Comparison of ENCODE assay signal across 1 cellular context in the genomic region with DNA sequence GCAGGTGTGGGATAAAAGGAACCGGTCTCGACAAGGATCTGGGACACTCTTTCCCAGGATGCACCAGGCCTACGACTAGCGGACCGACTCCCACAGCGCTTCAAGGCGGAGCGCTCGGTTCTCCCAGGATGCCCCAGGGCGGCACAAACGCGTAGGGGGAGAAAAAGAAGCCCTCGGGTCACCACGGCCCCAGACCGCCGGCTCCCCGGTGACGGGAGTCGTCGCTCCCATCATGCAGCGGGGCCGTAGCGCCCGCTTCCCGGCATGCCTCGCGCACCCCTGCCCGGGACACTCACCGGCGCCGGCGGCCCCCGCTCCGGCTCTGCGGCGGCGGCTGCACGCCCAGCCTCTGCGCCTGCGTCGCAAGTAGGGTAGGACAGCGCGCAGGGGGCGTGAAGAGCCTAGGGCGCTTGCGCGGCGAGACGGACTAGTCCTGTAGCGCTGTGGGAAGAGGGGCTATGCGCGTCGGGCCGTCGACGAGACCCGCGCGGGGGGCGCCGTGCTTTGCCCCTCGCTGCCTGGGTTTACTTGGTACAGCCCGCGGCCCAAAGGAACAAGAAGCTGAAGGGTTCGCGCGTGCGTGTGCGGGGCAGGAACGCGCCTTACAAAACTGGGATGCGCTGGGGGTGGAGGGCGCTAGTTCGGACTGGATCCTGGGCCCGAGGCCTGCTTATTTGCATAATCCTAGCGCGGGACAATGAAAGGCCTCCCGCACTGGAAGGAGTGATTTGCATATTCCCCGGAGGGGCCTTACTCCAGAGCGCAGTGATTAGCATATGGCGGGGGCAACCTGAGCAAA.
TF ChIP-seq lines count a peak whose summit lies in the region.

Gene ZNF428, minus strand, starts transcription at position 368 of the 799 bp plus-strand sequence. CDS start 5,325 bp downstream, outside the sequence.

TF ChIP-seq in HepG2, 621 proteins besides CTCF, POLR2A, EP300 and RAD21 (continued from another document and continues in another):
- TF ChIP-seq ZFY (CRISPR knock-in tag; IDR thresholded peaks at IDR 0.05) (peak; percentile 91), ZNF7 (CRISPR knock-in tag; IDR thresholded peaks at IDR 0.05) (no peak), ZNF224 (CRISPR knock-in tag; IDR thresholded peaks at IDR 0.05) (peak; percentile 74), ZSCAN9 (CRISPR knock-in tag; IDR thresholded peaks at IDR 0.05; ENCODE audit: borderline replicate concordance) (no peak; the same call in 1 of the 2 replicates), RBM39 (IDR thresholded peaks at IDR 0.05; ENCODE audit: low read depth, low read length, poor library complexity, severe bottlenecking) (no peak), THAP11 (CRISPR knock-in tag; IDR thresholded peaks at IDR 0.05) (peak; percentile 86), FOSL2 (CRISPR knock-in tag; IDR thresholded peaks at IDR 0.05) (peak; percentile 7; the same call in 1 of the 2 replicates), ZNF317 (CRISPR knock-in tag; IDR thresholded peaks at IDR 0.05) (peak; percentile 77; the same call in 1 of the 2 replicates), ZNF850 (CRISPR knock-in tag; conservative IDR thresholded peaks at IDR 0.05) (peak; percentile 83; the same call in 1 of the 2 replicates), GTF2F1 (IDR thresholded peaks at IDR 0.05; ENCODE audit: low read length) (no peak), JUNB (CRISPR knock-in tag; IDR thresholded peaks at IDR 0.05; ENCODE audit: borderline replicate concordance) (no peak), ZNF652 (CRISPR knock-in tag; IDR thresholded peaks at IDR 0.05; ENCODE audit: borderline replicate concordance, low read depth) (no peak; the same call in 1 of the 2 replicates), PCBP1 (IDR thresholded peaks at IDR 0.05; ENCODE audit: borderline replicate concordance, low read depth, low read length) (no peak), HNRNPUL1 (IDR thresholded peaks at IDR 0.05; ENCODE audit: low read depth, low read length) (no peak), ZNF512 (CRISPR knock-in tag; IDR thresholded peaks at IDR 0.05) (no peak), ZNF619 (CRISPR knock-in tag; IDR thresholded peaks at IDR 0.05) (peak; percentile 83; the same call in 1 of the 2 replicates), RORA (CRISPR knock-in tag; IDR thresholded peaks at IDR 0.05) (no peak), KLF12 (CRISPR knock-in tag; IDR thresholded peaks at IDR 0.05; ENCODE audit: borderline replicate concordance) (peak; percentile 82; the same call in 1 of the 2 replicates), TAF15 (IDR thresholded peaks at IDR 0.05; ENCODE audit: low read depth, low read length, poor library complexity, severe bottlenecking) (no peak), ZC3H13 (CRISPR knock-in tag; IDR thresholded peaks at IDR 0.05) (peak; percentile 98), ZFYVE20 (CRISPR knock-in tag; IDR thresholded peaks at IDR 0.05; ENCODE audit: borderline replicate concordance, low read depth) (peak; percentile 34; the same call in 1 of the 2 replicates), FOXA3 (CRISPR knock-in tag; IDR thresholded peaks at IDR 0.05) (peak; percentile 33; the same call in 1 of the 2 replicates), KDM3A (CRISPR knock-in tag; IDR thresholded peaks at IDR 0.05; ENCODE audit: low read depth) (0 out of 2 replicates have a peak, but pooled peaks have one; percentile 62), RCOR2 (CRISPR knock-in tag; IDR thresholded peaks at IDR 0.05) (0 out of 2 replicates have a peak, but pooled peaks have one; percentile 36), DDIT3 (CRISPR knock-in tag; IDR thresholded peaks at IDR 0.05) (no peak), USF2 (IDR thresholded peaks at IDR 0.05; ENCODE audit: low read depth, low read length) (no peak), USF2 (CRISPR knock-in tag; IDR thresholded peaks at IDR 0.05; ENCODE audit: borderline replicate concordance) (no peak; the same call in 1 of the 2 replicates), CBX5 (CRISPR knock-in tag; IDR thresholded peaks at IDR 0.05; ENCODE audit: borderline replicate concordance) (no peak), MIXL1 (CRISPR knock-in tag; IDR thresholded peaks at IDR 0.05) (0 out of 2 replicates have a peak, but pooled peaks have one; percentile 12), TRIM24 (CRISPR knock-in tag; IDR thresholded peaks at IDR 0.05) (no peak), MATR3 (CRISPR knock-in tag; IDR thresholded peaks at IDR 0.05) (no peak), ZNF615 (CRISPR knock-in tag; IDR thresholded peaks at IDR 0.05; ENCODE audit: borderline replicate concordance) (no peak), PAWR (CRISPR knock-in tag; IDR thresholded peaks at IDR 0.05; ENCODE audit: borderline replicate concordance) (peak; percentile 80)
- TF ChIP-seq, protein P1, sequence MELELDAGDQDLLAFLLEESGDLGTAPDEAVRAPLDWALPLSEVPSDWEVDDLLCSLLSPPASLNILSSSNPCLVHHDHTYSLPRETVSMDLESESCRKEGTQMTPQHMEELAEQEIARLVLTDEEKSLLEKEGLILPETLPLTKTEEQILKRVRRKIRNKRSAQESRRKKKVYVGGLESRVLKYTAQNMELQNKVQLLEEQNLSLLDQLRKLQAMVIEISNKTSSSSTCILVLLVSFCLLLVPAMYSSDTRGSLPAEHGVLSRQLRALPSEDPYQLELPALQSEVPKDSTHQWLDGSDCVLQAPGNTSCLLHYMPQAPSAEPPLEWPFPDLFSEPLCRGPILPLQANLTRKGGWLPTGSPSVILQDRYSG (CRISPR knock-in tag; IDR thresholded peaks at IDR 0.05) = no peak
- TF ChIP-seq, protein P2, sequence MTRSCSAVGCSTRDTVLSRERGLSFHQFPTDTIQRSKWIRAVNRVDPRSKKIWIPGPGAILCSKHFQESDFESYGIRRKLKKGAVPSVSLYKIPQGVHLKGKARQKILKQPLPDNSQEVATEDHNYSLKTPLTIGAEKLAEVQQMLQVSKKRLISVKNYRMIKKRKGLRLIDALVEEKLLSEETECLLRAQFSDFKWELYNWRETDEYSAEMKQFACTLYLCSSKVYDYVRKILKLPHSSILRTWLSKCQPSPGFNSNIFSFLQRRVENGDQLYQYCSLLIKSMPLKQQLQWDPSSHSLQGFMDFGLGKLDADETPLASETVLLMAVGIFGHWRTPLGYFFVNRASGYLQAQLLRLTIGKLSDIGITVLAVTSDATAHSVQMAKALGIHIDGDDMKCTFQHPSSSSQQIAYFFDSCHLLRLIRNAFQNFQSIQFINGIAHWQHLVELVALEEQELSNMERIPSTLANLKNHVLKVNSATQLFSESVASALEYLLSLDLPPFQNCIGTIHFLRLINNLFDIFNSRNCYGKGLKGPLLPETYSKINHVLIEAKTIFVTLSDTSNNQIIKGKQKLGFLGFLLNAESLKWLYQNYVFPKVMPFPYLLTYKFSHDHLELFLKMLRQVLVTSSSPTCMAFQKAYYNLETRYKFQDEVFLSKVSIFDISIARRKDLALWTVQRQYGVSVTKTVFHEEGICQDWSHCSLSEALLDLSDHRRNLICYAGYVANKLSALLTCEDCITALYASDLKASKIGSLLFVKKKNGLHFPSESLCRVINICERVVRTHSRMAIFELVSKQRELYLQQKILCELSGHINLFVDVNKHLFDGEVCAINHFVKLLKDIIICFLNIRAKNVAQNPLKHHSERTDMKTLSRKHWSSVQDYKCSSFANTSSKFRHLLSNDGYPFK (CRISPR knock-in tag; IDR thresholded peaks at IDR 0.05; ENCODE audit: borderline replicate concordance) = peak; percentile 75
- TF ChIP-seq, protein P3, sequence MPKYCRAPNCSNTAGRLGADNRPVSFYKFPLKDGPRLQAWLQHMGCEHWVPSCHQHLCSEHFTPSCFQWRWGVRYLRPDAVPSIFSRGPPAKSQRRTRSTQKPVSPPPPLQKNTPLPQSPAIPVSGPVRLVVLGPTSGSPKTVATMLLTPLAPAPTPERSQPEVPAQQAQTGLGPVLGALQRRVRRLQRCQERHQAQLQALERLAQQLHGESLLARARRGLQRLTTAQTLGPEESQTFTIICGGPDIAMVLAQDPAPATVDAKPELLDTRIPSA (CRISPR knock-in tag; IDR thresholded peaks at IDR 0.05; ENCODE audit: borderline replicate concordance) = no peak
- TF ChIP-seq, protein P4, sequence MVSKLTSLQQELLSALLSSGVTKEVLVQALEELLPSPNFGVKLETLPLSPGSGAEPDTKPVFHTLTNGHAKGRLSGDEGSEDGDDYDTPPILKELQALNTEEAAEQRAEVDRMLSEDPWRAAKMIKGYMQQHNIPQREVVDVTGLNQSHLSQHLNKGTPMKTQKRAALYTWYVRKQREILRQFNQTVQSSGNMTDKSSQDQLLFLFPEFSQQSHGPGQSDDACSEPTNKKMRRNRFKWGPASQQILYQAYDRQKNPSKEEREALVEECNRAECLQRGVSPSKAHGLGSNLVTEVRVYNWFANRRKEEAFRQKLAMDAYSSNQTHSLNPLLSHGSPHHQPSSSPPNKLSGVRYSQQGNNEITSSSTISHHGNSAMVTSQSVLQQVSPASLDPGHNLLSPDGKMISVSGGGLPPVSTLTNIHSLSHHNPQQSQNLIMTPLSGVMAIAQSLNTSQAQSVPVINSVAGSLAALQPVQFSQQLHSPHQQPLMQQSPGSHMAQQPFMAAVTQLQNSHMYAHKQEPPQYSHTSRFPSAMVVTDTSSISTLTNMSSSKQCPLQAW (CRISPR knock-in tag; IDR thresholded peaks at IDR 0.05) = peak; percentile 32; the same call in 1 of the 2 replicates
- TF ChIP-seq, protein P5, sequence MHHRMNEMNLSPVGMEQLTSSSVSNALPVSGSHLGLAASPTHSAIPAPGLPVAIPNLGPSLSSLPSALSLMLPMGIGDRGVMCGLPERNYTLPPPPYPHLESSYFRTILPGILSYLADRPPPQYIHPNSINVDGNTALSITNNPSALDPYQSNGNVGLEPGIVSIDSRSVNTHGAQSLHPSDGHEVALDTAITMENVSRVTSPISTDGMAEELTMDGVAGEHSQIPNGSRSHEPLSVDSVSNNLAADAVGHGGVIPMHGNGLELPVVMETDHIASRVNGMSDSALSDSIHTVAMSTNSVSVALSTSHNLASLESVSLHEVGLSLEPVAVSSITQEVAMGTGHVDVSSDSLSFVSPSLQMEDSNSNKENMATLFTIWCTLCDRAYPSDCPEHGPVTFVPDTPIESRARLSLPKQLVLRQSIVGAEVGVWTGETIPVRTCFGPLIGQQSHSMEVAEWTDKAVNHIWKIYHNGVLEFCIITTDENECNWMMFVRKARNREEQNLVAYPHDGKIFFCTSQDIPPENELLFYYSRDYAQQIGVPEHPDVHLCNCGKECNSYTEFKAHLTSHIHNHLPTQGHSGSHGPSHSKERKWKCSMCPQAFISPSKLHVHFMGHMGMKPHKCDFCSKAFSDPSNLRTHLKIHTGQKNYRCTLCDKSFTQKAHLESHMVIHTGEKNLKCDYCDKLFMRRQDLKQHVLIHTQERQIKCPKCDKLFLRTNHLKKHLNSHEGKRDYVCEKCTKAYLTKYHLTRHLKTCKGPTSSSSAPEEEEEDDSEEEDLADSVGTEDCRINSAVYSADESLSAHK (CRISPR knock-in tag; IDR thresholded peaks at IDR 0.05; ENCODE audit: borderline replicate concordance) = no peak
- TF ChIP-seq, protein P6, sequence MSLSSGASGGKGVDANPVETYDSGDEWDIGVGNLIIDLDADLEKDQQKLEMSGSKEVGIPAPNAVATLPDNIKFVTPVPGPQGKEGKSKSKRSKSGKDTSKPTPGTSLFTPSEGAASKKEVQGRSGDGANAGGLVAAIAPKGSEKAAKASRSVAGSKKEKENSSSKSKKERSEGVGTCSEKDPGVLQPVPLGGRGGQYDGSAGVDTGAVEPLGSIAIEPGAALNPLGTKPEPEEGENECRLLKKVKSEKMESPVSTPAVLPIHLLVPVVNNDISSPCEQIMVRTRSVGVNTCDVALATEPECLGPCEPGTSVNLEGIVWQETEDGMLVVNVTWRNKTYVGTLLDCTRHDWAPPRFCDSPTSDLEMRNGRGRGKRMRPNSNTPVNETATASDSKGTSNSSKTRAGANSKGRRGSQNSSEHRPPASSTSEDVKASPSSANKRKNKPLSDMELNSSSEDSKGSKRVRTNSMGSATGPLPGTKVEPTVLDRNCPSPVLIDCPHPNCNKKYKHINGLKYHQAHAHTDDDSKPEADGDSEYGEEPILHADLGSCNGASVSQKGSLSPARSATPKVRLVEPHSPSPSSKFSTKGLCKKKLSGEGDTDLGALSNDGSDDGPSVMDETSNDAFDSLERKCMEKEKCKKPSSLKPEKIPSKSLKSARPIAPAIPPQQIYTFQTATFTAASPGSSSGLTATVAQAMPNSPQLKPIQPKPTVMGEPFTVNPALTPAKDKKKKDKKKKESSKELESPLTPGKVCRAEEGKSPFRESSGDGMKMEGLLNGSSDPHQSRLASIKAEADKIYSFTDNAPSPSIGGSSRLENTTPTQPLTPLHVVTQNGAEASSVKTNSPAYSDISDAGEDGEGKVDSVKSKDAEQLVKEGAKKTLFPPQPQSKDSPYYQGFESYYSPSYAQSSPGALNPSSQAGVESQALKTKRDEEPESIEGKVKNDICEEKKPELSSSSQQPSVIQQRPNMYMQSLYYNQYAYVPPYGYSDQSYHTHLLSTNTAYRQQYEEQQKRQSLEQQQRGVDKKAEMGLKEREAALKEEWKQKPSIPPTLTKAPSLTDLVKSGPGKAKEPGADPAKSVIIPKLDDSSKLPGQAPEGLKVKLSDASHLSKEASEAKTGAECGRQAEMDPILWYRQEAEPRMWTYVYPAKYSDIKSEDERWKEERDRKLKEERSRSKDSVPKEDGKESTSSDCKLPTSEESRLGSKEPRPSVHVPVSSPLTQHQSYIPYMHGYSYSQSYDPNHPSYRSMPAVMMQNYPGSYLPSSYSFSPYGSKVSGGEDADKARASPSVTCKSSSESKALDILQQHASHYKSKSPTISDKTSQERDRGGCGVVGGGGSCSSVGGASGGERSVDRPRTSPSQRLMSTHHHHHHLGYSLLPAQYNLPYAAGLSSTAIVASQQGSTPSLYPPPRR (CRISPR knock-in tag; IDR thresholded peaks at IDR 0.05; ENCODE audit: borderline replicate concordance) = 0 out of 2 replicates have a peak, but pooled peaks have one; percentile 59
